In genomic region chr10:27908231-27908630, GRCh38 we compare ENCODE assay signal across 19 cellular contexts.
"Had no signal": no experiment of that assay in that cellular context is flagged by ENCODE, and none has a peak within 500 bp of the region (broad histone marks: within the 10 kb centered on the region; RNA-seq: fewer than 3 reads in every experiment).

No MANE protein-coding gene starts in this region.

- H3K27ac ChIP-seq: heart left ventricle, psoas muscle, stomach, thoracic aorta, transverse colon had no signal

- ATAC-seq: esophagus mucosa; heart left ventricle; left lobe of liver; naive thymus-derived CD4-positive, alpha-beta T cell; psoas muscle; sciatic nerve; stimulated activated naive B cell treated with anti-CD40 and anti-IgM and Interleukin-4, amounts not matched to agents 10 μg/mL and 1 μg/mL and 100 μg/mL, for 72 hours had no signal

- H3K9me3 ChIP-seq: psoas muscle, thoracic aorta, transverse colon had no signal

- H3K27me3 ChIP-seq: stomach, transverse colon had no signal

- DNase-seq: effector memory CD4-positive, alpha-beta T cell; heart left ventricle; hippocampal formation; kidney glomerular epithelial cell; mammary epithelial cell; naive thymus-derived CD4-positive, alpha-beta T cell; nephron progenitor cell; psoas muscle; retina; stimulated activated CD4-positive, alpha-beta T cell treated with anti-CD3 and anti-CD28 coated beads, Interleukin-2, amount 100 ng/mL, for 24 hours; stimulated activated CD4-positive, alpha-beta T cell treated with anti-CD3 and anti-CD28 coated beads, Interleukin-4, amount 100 ng/mL, for 4 hours; stimulated activated naive B cell treated with anti-CD40 and anti-IgM and Interleukin-4, amounts not matched to agents 10 μg/mL and 1 μg/mL and 100 μg/mL, for 72 hours; stomach; substantia nigra; transverse colon had no signal

- H3K4me3 ChIP-seq: heart left ventricle, psoas muscle, stomach, thoracic aorta, transverse colon had no signal

- H3K4me1 ChIP-seq: heart left ventricle, psoas muscle, transverse colon had no signal

- H3K36me3 ChIP-seq: heart left ventricle, stomach, thoracic aorta, transverse colon had no signal
